In the genomic region with DNA sequence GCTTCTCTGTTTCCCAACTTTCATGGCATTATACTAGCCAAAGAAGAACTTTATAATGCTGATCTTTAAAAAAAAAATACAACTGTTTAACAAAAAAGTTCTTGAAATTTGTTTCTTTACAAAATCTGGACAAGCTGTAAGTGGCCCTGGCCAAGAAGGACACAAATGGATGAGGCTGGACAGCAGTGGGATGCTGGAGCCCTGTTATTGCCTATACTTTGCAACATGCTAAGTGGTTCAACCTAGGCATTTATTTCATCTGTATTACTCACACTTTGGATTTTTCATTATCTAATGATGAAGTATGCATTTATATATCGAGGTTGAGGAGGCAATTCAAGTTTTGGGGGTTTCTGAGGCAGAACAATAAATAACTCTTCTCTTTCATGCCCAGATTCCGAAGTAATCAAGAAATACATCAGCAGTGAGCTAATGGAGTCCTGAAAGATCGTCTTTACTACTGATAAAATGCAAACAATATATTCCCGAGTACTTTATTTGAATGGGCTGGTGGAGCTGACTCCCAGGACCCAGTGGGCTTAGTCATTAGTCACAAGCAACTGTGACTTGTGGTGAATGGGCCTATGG, we compare ENCODE assay signal across 19 cellular contexts.
"Had no signal": no experiment of that assay in that cellular context is flagged by ENCODE, and none has a peak within 500 bp of the region (broad histone marks: within the 10 kb centered on the region; RNA-seq: fewer than 3 reads in every experiment).

No MANE protein-coding gene starts in this region.

- H3K27ac ChIP-seq: colonic mucosa, heart left ventricle, skin epidermis had no signal

- H3K9me3 Mint-ChIP-seq: endodermal cell had no signal

- H3K36me3 ChIP-seq: colonic mucosa, heart left ventricle had no signal

- DNase-seq: colonic mucosa; dermis blood vessel endothelial cell; effector CD4-positive, alpha-beta T cell; endodermal cell; heart left ventricle; hippocampal formation; left colon; left ventricle myocardium superior; mesenchymal stem cell; naive thymus-derived CD4-positive, alpha-beta T cell; nephron progenitor cell; stimulated activated CD4-positive, alpha-beta T cell treated with anti-CD3 and anti-CD28 coated beads, Interleukin-12 subunit alpha, Interleukin-12 subunit beta, amount 100 ng/mL, for 4 hours; stimulated activated naive CD4-positive, alpha-beta T cell treated with Interleukin-2 at 50 U/mL for 16 hours had no signal

- H3K4me1 Mint-ChIP-seq: naive thymus-derived CD4-positive, alpha-beta T cell had no signal

- H3K27ac Mint-ChIP-seq: endodermal cell; naive thymus-derived CD4-positive, alpha-beta T cell; nephron progenitor cell had no signal

- ATAC-seq: heart left ventricle; left colon; left ventricle myocardium superior; naive thymus-derived CD4-positive, alpha-beta T cell; sciatic nerve had no signal

- H3K4me3 ChIP-seq: colonic mucosa, heart left ventricle, lung, skin epidermis had no signal

- H3K4me3 Mint-ChIP-seq: endodermal cell; naive thymus-derived CD4-positive, alpha-beta T cell; nephron progenitor cell had no signal

- H3K4me1 ChIP-seq: colonic mucosa, heart left ventricle had no signal

- H3K9me3 ChIP-seq: colonic mucosa, heart left ventricle had no signal

- H3K27me3 ChIP-seq: colonic mucosa, heart left ventricle had no signal

- FAIRE-seq: endothelial cell of umbilical vein, frontal cortex, urothelium cell line had no signal

- H3K36me3 Mint-ChIP-seq: naive thymus-derived CD4-positive, alpha-beta T cell had no signal
